Comparison of ENCODE assay signal across 1 cellular context in the genomic region with DNA sequence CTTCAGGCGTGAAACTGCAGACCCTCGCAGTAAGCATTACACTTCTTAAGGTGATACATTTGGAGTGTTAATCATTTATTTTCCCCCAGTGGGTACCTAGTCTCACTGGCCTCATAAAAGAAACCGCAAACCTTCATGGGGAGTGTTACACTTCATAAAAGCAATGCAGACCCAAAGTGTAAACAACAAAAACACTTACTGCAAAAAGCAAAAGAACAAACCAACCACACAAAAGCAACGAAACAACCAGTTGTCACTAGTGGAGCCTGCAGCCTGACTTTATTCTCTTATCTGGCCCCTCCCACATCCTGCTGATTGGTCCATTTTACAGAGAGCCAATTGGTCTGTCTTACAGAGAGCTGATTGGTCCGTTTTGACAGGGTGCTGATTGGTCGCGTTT.
TF ChIP-seq lines count a peak whose summit lies in the region.

No MANE protein-coding gene starts in this region.

TF ChIP-seq in K562, 482 proteins besides CTCF, POLR2A, EP300 and RAD21:
- TF ChIP-seq ZNF444 (CRISPR knock-in tag; IDR thresholded peaks at IDR 0.05) = no peak
- TF ChIP-seq SP1 (CRISPR knock-in tag; IDR thresholded peaks at IDR 0.05) = peak; percentile 36; the same call in 1 of the 2 replicates
- peak; percentile 55 for TF ChIP-seq RBM25 (IDR thresholded peaks at IDR 0.05; ENCODE audit: low read depth, low read length, severe bottlenecking)
- TF ChIP-seq NFYB (IDR thresholded peaks at IDR 0.05; ENCODE audit: extremely low read depth, insufficient read length) = peak; percentile 90
